Comparison of ENCODE assay signal across 8 cellular contexts in genomic region chr9:36407122-36407723, GRCh38. TPM values are rescaled to one million over a fixed set of nuclear protein-coding genes. Genes with fewer than 3 reads are reported as not detected.
DNase-seq lines count a peak whose midpoint lies in the region; ATAC-seq and TF ChIP-seq lines count a peak whose summit lies in the region.

No MANE protein-coding gene starts in this region.

- no peak for TF ChIP-seq EP300 in SK-N-SH (IDR thresholded peaks at IDR 0.05; ENCODE audit: borderline replicate concordance in 1 of 2, low read depth in 1 of 2, low read length in 1 of 2)

- H2BK5ac ChIP-seq in trophoblast cell (ENCODE audit: low read depth, low read length, poor library complexity), result no peak overlapping the region

- no peak overlapping the region for H4K8ac ChIP-seq in trophoblast cell (ENCODE audit: low read depth, low read length)

- no peaks in the 10 kb centered on the region for H4K20me1 ChIP-seq in MM.1S (ENCODE audit: insufficient read depth, low read length)
- H4K20me1 ChIP-seq in SK-N-SH (ENCODE audit: insufficient read depth), result peaks cover 15% of the 10 kb centered on the region; the same call in 1 of the 2 replicates

- no peak overlapping the region for H3K4ac ChIP-seq in trophoblast cell (ENCODE audit: low read depth, low read length)

- H3K4me3 Mint-ChIP-seq in activated naive CD4-positive, alpha-beta T cell treated with anti-CD3 and anti-CD28 coated beads, Interleukin-2, amount 50 U/mL, for 24 hours, result no peak overlapping the region

- H3K9me3 ChIP-seq in MM.1S (replicated peaks; ENCODE audit: insufficient read depth, low read length), result no peaks in the 10 kb centered on the region
- H3K9me3 ChIP-seq in SK-N-SH, result no peaks in the 10 kb centered on the region
- H3K9me3 ChIP-seq in trophoblast cell (ENCODE audit: insufficient read depth, low read depth, low read length), result no peaks in the 10 kb centered on the region

- H3K9me2 ChIP-seq in MM.1S (replicated peaks; ENCODE audit: insufficient read depth, low read length) (no peaks in the 10 kb centered on the region), SK-N-SH (no peaks in the 10 kb centered on the region)

- peak; percentile 93 for TF ChIP-seq RAD21 in SK-N-SH (IDR thresholded peaks at IDR 0.05; ENCODE audit: low read length)

- no peaks in the 10 kb centered on the region for H3K9me3 Mint-ChIP-seq in activated naive CD4-positive, alpha-beta T cell treated with anti-CD3 and anti-CD28 coated beads, Interleukin-2, amount 50 U/mL, for 24 hours

- no peak overlapping the region for H2BK120ac ChIP-seq in trophoblast cell (ENCODE audit: insufficient read depth, low read length, poor library complexity)

- POLR2A ChIA-PET in SK-N-SH (lab: Yijun Ruan, JAX), result interaction anchor here (0.5 to 1.3 kb wide), 3 partner anchors 15 to 43 kb away, joined by 3 read pairs; no protein-coding TSS in a partner anchor

- no peak overlapping the region for H2BK12ac ChIP-seq in trophoblast cell (ENCODE audit: low read length)

- H3K4me1 ChIP-seq in MM.1S (ENCODE audit: low read length), result 0 out of 2 replicates have a peak, but pooled peaks cover under 1% of the 10 kb centered on the region
- peaks cover 0 to 5% of the 10 kb centered on the region in 2 experiments; a peak in 1 of 4 replicates for H3K4me1 ChIP-seq in SK-N-SH (ENCODE audit: control insufficient read depth in 1 of 2, insufficient read depth in 2 of 2, low read depth in 1 of 2, low read length in 1 of 2)
- H3K4me1 ChIP-seq in trophoblast cell (ENCODE audit: control insufficient read depth in 1 of 2, insufficient read depth in 2 of 2, low read length in 2 of 2), result no peaks in the 10 kb centered on the region

- H3K27ac ChIP-seq in MM.1S (ENCODE audit: low read length), result no peak overlapping the region
- peak overlapping the region in 1 of 2 experiments; percentile 55; a peak in 2 of 4 replicates for H3K27ac ChIP-seq in SK-N-SH (ENCODE audit: low read depth in 2 of 2, low read length in 1 of 2)
- H3K27ac ChIP-seq in trophoblast cell (ENCODE audit: low read depth, low read length), result no peak overlapping the region

- DNase-seq in MM.1S, result peak; percentile 72
- peak; percentile 64 for DNase-seq in SK-N-SH
- peak; percentile 41 for DNase-seq in glomerular endothelial cell (ENCODE audit: extremely low read depth, low read depth, low spot score)
- peak; percentile 35 to 82 for DNase-seq in trophoblast cell

- no peak overlapping the region for H4K12ac ChIP-seq in trophoblast cell (ENCODE audit: low read depth, low read length)

- H4K91ac ChIP-seq in trophoblast cell (ENCODE audit: low read depth, low read length), result no peak overlapping the region

- H3K79me1 ChIP-seq in trophoblast cell (ENCODE audit: low read length), result no peaks in the 10 kb centered on the region

- H3K27me3 Mint-ChIP-seq in activated naive CD4-positive, alpha-beta T cell treated with anti-CD3 and anti-CD28 coated beads, Interleukin-2, amount 50 U/mL, for 24 hours, result no peaks in the 10 kb centered on the region

- H3K79me2 ChIP-seq in MM.1S (ENCODE audit: low read length), result peaks cover 14% of the 10 kb centered on the region; the same call in 1 of the 2 replicates
- H3K79me2 ChIP-seq in SK-N-SH (ENCODE audit: insufficient read depth), result peaks cover 26% of the 10 kb centered on the region
- H3K79me2 ChIP-seq in trophoblast cell (ENCODE audit: control insufficient read depth, insufficient read depth, low read length, poor library complexity), result no peaks in the 10 kb centered on the region

- ATAC-seq in HG03469 (IDR thresholded peaks at IDR 0.05; ENCODE audit: unreplicated experiment), result no peak
- no peak for ATAC-seq in HG03108 (IDR thresholded peaks at IDR 0.05; ENCODE audit: unreplicated experiment)

- peak overlapping the region; percentile 84 for H3K27ac Mint-ChIP-seq in activated naive CD4-positive, alpha-beta T cell treated with anti-CD3 and anti-CD28 coated beads, Interleukin-2, amount 50 U/mL, for 24 hours

- H3K36me3 ChIP-seq in MM.1S (replicated peaks; ENCODE audit: insufficient read depth, low read length) (no peaks in the 10 kb centered on the region), SK-N-SH (replicated peaks in 1 of 2; ENCODE audit: control insufficient read depth in 1 of 2, insufficient read depth in 2 of 2, low read length in 1 of 2) (no peaks in the 10 kb centered on the region), trophoblast cell (ENCODE audit: control insufficient read depth in 1 of 2, insufficient read depth in 2 of 2, low read length in 2 of 2) (no peaks in the 10 kb centered on the region)

- no peak overlapping the region for H2AFZ ChIP-seq in MM.1S (ENCODE audit: low read length)
- H2AFZ ChIP-seq in SK-N-SH (ENCODE audit: low read depth), result no peak overlapping the region
- no peak overlapping the region for H2AFZ ChIP-seq in trophoblast cell (ENCODE audit: insufficient read depth, low read length, poor library complexity)

- H3K4me3 ChIP-seq in MM.1S (ENCODE audit: low read length), result no peak overlapping the region
- peak overlapping the region in 1 of 2 experiments; percentile 20; a peak in 1 of 4 replicates for H3K4me3 ChIP-seq in SK-N-SH (ENCODE audit: low read depth in 2 of 2, low read length in 1 of 2)
- H3K4me3 ChIP-seq in trophoblast cell (ENCODE audit: low read depth, low read length), result no peak overlapping the region

- H3K23ac ChIP-seq in trophoblast cell (ENCODE audit: low read length), result no peak overlapping the region

- no peaks in the 10 kb centered on the region for H3F3A ChIP-seq in MM.1S (ENCODE audit: insufficient read depth, low read length)
- H3F3A ChIP-seq in SK-N-SH (replicated peaks; ENCODE audit: insufficient read depth), result peaks cover 16% of the 10 kb centered on the region

- peaks cover 2% of the 10 kb centered on the region for H3K36me3 Mint-ChIP-seq in activated naive CD4-positive, alpha-beta T cell treated with anti-CD3 and anti-CD28 coated beads, Interleukin-2, amount 50 U/mL, for 24 hours

- H3K14ac ChIP-seq in trophoblast cell (ENCODE audit: low read length), result no peak overlapping the region

- TF ChIP-seq CTCF in GM12874 (IDR thresholded peaks at IDR 0.05; ENCODE audit: insufficient read depth, low read depth, low read length), result peak; percentile 82
- peak; percentile 92 for TF ChIP-seq CTCF in MM.1S (IDR thresholded peaks at IDR 0.05; ENCODE audit: low read length)
- peak; percentile 93 for TF ChIP-seq CTCF in SK-N-SH (IDR thresholded peaks at IDR 0.05)

- 43% methylated on average over 4 of the region's 4 CpGs for WGBS in SK-N-SH (ENCODE audit: low lambda C conversion rate)
- WGBS in trophoblast cell (ENCODE audit: extremely low coverage, insufficient coverage, insufficient read length), result no CpG with 5 or more reads among the region's 4 CpGs

- H3K27me3 ChIP-seq in MM.1S (replicated peaks; ENCODE audit: insufficient read depth, low read length) (no peaks in the 10 kb centered on the region), SK-N-SH (ENCODE audit: insufficient read depth) (no peaks in the 10 kb centered on the region), trophoblast cell (ENCODE audit: insufficient read depth, low read length) (no peaks in the 10 kb centered on the region)

- CTCF ChIA-PET in SK-N-SH (lab: Yijun Ruan, JAX), result interaction anchor here (0.7 to 8.4 kb wide), 57 partner anchors 11 to 466 kb away, joined by 3 to 181 read pairs (median 5); no protein-coding TSS in a partner anchor

- H2AK5ac ChIP-seq in trophoblast cell (ENCODE audit: low read length), result no peak overlapping the region

- no peak overlapping the region for H3K18ac ChIP-seq in trophoblast cell (ENCODE audit: low read length)

- H3K9ac ChIP-seq in MM.1S (ENCODE audit: low read length) (no peak overlapping the region), SK-N-SH (no peak overlapping the region), trophoblast cell (ENCODE audit: low read length) (no peak overlapping the region)

- H3K4me2 ChIP-seq in MM.1S (ENCODE audit: low read depth, low read length) (no peak overlapping the region), SK-N-SH (no peak overlapping the region), trophoblast cell (ENCODE audit: low read length) (no peak overlapping the region)

- H3K4me1 Mint-ChIP-seq in activated naive CD4-positive, alpha-beta T cell treated with anti-CD3 and anti-CD28 coated beads, Interleukin-2, amount 50 U/mL, for 24 hours, result peaks cover 37% of the 10 kb centered on the region

TF ChIP-seq in SK-N-SH, 30 proteins besides CTCF, POLR2A, EP300 and RAD21 (continues in another document):
- TF ChIP-seq, protein P1, sequence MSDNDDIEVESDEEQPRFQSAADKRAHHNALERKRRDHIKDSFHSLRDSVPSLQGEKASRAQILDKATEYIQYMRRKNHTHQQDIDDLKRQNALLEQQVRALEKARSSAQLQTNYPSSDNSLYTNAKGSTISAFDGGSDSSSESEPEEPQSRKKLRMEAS (IDR thresholded peaks at IDR 0.05; ENCODE audit: low read depth), result no peak
- TF ChIP-seq CHD2 (IDR thresholded peaks at IDR 0.05; ENCODE audit: low read length, partially characterized antibody) (peak; percentile 37), FOSL2 (IDR thresholded peaks at IDR 0.05; ENCODE audit: borderline replicate concordance, low read depth) (no peak)
- TF ChIP-seq, protein P2, sequence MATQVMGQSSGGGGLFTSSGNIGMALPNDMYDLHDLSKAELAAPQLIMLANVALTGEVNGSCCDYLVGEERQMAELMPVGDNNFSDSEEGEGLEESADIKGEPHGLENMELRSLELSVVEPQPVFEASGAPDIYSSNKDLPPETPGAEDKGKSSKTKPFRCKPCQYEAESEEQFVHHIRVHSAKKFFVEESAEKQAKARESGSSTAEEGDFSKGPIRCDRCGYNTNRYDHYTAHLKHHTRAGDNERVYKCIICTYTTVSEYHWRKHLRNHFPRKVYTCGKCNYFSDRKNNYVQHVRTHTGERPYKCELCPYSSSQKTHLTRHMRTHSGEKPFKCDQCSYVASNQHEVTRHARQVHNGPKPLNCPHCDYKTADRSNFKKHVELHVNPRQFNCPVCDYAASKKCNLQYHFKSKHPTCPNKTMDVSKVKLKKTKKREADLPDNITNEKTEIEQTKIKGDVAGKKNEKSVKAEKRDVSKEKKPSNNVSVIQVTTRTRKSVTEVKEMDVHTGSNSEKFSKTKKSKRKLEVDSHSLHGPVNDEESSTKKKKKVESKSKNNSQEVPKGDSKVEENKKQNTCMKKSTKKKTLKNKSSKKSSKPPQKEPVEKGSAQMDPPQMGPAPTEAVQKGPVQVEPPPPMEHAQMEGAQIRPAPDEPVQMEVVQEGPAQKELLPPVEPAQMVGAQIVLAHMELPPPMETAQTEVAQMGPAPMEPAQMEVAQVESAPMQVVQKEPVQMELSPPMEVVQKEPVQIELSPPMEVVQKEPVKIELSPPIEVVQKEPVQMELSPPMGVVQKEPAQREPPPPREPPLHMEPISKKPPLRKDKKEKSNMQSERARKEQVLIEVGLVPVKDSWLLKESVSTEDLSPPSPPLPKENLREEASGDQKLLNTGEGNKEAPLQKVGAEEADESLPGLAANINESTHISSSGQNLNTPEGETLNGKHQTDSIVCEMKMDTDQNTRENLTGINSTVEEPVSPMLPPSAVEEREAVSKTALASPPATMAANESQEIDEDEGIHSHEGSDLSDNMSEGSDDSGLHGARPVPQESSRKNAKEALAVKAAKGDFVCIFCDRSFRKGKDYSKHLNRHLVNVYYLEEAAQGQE (IDR thresholded peaks at IDR 0.05; ENCODE audit: low read depth, low read length), result no peak

RNA-seq across cellular contexts. Expression of gene RNF38, which starts 7.2 kb away (rescaled TPM):
- 9.5 and 11.8 TPM in 2 replicates for polyA plus RNA-seq in SK-N-SH (2012; rRNA removed)
- 13.2 and 13.5 TPM in 2 replicates for polyA plus RNA-seq in SK-N-SH (2012; cell fraction: cytosol; rRNA removed)
- polyA plus RNA-seq in SK-N-SH (2012; cell fraction: nucleus; rRNA removed), result 9.2 and 17.2 TPM in 2 replicates
- 26.4 and 27.7 TPM in 2 replicates for total RNA-seq in glomerular endothelial cell
- 61.8 and 63.0 TPM in 2 replicates for polyA plus RNA-seq in trophoblast cell (2013)
